In the genomic region with DNA sequence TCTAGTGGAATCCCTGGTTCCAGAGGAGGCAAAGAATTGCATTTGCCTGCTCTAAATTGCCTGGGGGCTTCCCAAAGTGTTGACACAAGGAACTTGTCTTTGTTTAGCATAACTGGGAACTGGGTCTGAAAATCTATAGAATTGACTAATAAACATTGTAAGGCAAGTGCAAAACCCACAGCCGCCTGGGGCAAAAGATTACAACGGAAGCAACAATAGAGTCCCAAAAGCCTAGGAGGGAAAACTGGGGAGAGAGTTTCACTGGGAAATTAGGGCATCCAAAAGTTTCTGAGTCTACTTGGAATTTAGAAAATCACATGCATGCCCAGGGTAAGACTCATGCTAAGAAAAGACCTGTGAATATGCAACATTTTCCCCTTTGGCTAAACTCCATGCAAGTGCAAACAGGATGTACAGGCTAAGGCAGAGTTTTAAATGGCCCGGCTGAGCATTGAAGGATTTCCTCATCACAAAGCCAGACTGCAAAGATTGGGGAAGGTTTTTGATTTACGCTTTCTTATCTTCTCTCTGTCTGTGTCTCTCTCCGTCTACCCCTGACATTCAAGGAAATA, we compare ENCODE assay signal across 16 cellular contexts.
DNase-seq lines count a peak whose midpoint lies in the region; ATAC-seq and TF ChIP-seq lines count a peak whose summit lies in the region.
"Had no signal": no experiment of that assay in that cellular context is flagged by ENCODE, and none has a peak within 500 bp of the region (broad histone marks: within the 10 kb centered on the region; RNA-seq: fewer than 3 reads in every experiment).

No MANE protein-coding gene starts in this region.

- no peak overlapping the region for H3K27ac Mint-ChIP-seq in stimulated activated memory B cell treated with anti-CD40 and anti-IgM and Interleukin-4, amounts not matched to agents 10 μg/mL and 1 μg/mL and 100 μg/mL, for 72 hours
- H3K27ac Mint-ChIP-seq: CD4-positive, alpha-beta memory T cell; IgD-negative memory B cell had no signal

- no peak overlapping the region for H4K8ac ChIP-seq in neuronal stem cell (ENCODE audit: low read depth, low read length)

- H3K4me1 ChIP-seq in HUES64 (ENCODE audit: insufficient read depth, low read length) = peaks cover 46% of the 10 kb centered on the region
- H3K4me1 ChIP-seq in foreskin keratinocyte = no peaks in the 10 kb centered on the region
- H3K4me1 ChIP-seq in neuronal stem cell (ENCODE audit: control insufficient read depth in 2 of 2, insufficient read depth in 1 of 2, low read depth in 1 of 2, low read length in 2 of 2) = peaks cover 0 to 4% of the 10 kb centered on the region in 2 donors
- no peaks in the 10 kb centered on the region for H3K4me1 ChIP-seq in A673 (ENCODE audit: insufficient read depth, low read length, poor library complexity, severe bottlenecking)
- H3K4me1 ChIP-seq: BE2C had no signal

- no peaks in the 10 kb centered on the region for H3K9me3 ChIP-seq in HUES64 (ENCODE audit: insufficient read depth, low read depth, low read length)
- H3K9me3 ChIP-seq in neuronal stem cell (replicated peaks in 1 of 2; ENCODE audit: control insufficient read depth in 2 of 2, insufficient read depth in 1 of 2, low read depth in 1 of 2, low read length in 2 of 2) = no peaks in the 10 kb centered on the region
- peaks cover 10% of the 10 kb centered on the region for H3K9me3 ChIP-seq in A673 (ENCODE audit: low read depth, low read length, poor library complexity, severe bottlenecking)
- H3K9me3 ChIP-seq: BE2C had no signal

- no peak for TF ChIP-seq CTCF in RWPE1 (conservative IDR thresholded peaks at IDR 0.05; ENCODE audit: low read depth)
- no peak for TF ChIP-seq CTCF in foreskin keratinocyte (conservative IDR thresholded peaks at IDR 0.05)
- TF ChIP-seq CTCF in A673 (conservative IDR thresholded peaks at IDR 0.05; ENCODE audit: low read depth, low read length) = no peak

- 0 out of 2 replicates have a peak overlapping the region, but pooled peaks have one; percentile 16 for H3K9ac ChIP-seq in HUES64 (ENCODE audit: low read depth, low read length)
- H3K9ac ChIP-seq in neuronal stem cell (ENCODE audit: low read depth, low read length, poor library complexity) = no peak overlapping the region

- POLR2A ChIA-PET in RWPE1 (lab: Yijun Ruan, JAX; ENCODE audit: low non-redundant PET) = no interaction called here
- POLR2A ChIA-PET in A673 (lab: Charles Lee; ENCODE audit: low non-redundant PET) = no interaction called here

- ATAC-seq in foreskin keratinocyte = no peak
- ATAC-seq in stimulated activated memory B cell treated with anti-CD40 and anti-IgM and Interleukin-4, amounts not matched to agents 10 μg/mL and 1 μg/mL and 100 μg/mL, for 72 hours = no peak

- H3K4me2 ChIP-seq in neuronal stem cell (ENCODE audit: insufficient read depth, low read length, poor library complexity, severe bottlenecking) = no peak overlapping the region

- H2AK5ac ChIP-seq in neuronal stem cell (ENCODE audit: low read depth, low read length) = no peak overlapping the region

- H2BK12ac ChIP-seq in neuronal stem cell (ENCODE audit: low read length) = no peak overlapping the region

- H3K14ac ChIP-seq in neuronal stem cell (ENCODE audit: low read length) = no peak overlapping the region

- CTCF ChIA-PET in RWPE1 (lab: Yijun Ruan, JAX) = no interaction called here
- CTCF ChIA-PET in A673 (lab: Charles Lee) = no interaction called here

- H3K27ac ChIP-seq in HUES64 (ENCODE audit: low read depth, low read length) (peak overlapping the region; percentile 41; the same call in 1 of the 2 replicates), RWPE1 (no peak overlapping the region), foreskin keratinocyte (no peak overlapping the region), neuronal stem cell (replicated peaks; ENCODE audit: low read length) (no peak overlapping the region), A673 (ENCODE audit: low read depth, low read length, poor library complexity, severe bottlenecking) (no peak overlapping the region)

- no peak overlapping the region for H4K91ac ChIP-seq in neuronal stem cell (ENCODE audit: low read depth, low read length, poor library complexity)

- H2BK120ac ChIP-seq in neuronal stem cell (ENCODE audit: low read depth, low read length) = no peak overlapping the region

- peak; percentile 2 for DNase-seq in RWPE1 (ENCODE audit: low spot score)
- peak; percentile 24 to 68 for DNase-seq in foreskin keratinocyte
- no peak for DNase-seq in neuronal stem cell (ENCODE audit: low spot score)
- DNase-seq in NCI-H774 (lab: John Stamatoyannopoulos, UW) = no peak
- no peak for DNase-seq in A673 (ENCODE audit: low spot score)
- no peak for DNase-seq in NCI-H748 treated with DMSO at 0.1 percent for 48 hours (lab: John Stamatoyannopoulos, UW)
- DNase-seq: BE2C; CD4-positive, alpha-beta memory T cell; H7; NCI-H1436 treated with DMSO at 0.1 percent for 48 hours; NCI-H2107; NCI-H446; NCI-H82 had no signal

- H2BK5ac ChIP-seq in neuronal stem cell (ENCODE audit: low read length) = no peak overlapping the region

- no peaks in the 10 kb centered on the region for H3K79me1 ChIP-seq in neuronal stem cell (ENCODE audit: low read depth, low read length)

- H3K4ac ChIP-seq in neuronal stem cell (ENCODE audit: low read length) = no peak overlapping the region

- intact Hi-C loops in A673 (cut with micrococcal nuclease; ENCODE audit: unreplicated experiment) = no loop called here

- H3K36me3 ChIP-seq in HUES64 (ENCODE audit: insufficient read depth, low read length) (no peaks in the 10 kb centered on the region), neuronal stem cell (replicated peaks in 1 of 2; ENCODE audit: control insufficient read depth in 2 of 2, insufficient read depth in 2 of 2, low read length in 2 of 2) (no peaks in the 10 kb centered on the region), A673 (ENCODE audit: insufficient read depth, low read length, poor library complexity, severe bottlenecking) (no peaks in the 10 kb centered on the region)
- H3K36me3 ChIP-seq: BE2C had no signal

- no peaks in the 10 kb centered on the region for H3K36me3 Mint-ChIP-seq in stimulated activated memory B cell treated with anti-CD40 and anti-IgM and Interleukin-4, amounts not matched to agents 10 μg/mL and 1 μg/mL and 100 μg/mL, for 72 hours
- H3K36me3 Mint-ChIP-seq: CD4-positive, alpha-beta memory T cell; IgD-negative memory B cell had no signal

- peak overlapping the region; percentile 68 for H2AFZ ChIP-seq in neuronal stem cell (ENCODE audit: low read length)

- no peak overlapping the region for H3K4me3 Mint-ChIP-seq in stimulated activated memory B cell treated with anti-CD40 and anti-IgM and Interleukin-4, amounts not matched to agents 10 μg/mL and 1 μg/mL and 100 μg/mL, for 72 hours
- H3K4me3 Mint-ChIP-seq: CD4-positive, alpha-beta memory T cell; IgD-negative memory B cell had no signal

- H3K23ac ChIP-seq in neuronal stem cell (ENCODE audit: low read depth, low read length, poor library complexity) = no peak overlapping the region

- no peak overlapping the region for H3K4me3 ChIP-seq in HUES64 (ENCODE audit: low read length)
- H3K4me3 ChIP-seq in neuronal stem cell (ENCODE audit: low read length in 2 of 2) = no peak overlapping the region
- no peak overlapping the region for H3K4me3 ChIP-seq in A673 (ENCODE audit: low read depth, low read length, poor library complexity, severe bottlenecking)

- H3K27me3 Mint-ChIP-seq in stimulated activated memory B cell treated with anti-CD40 and anti-IgM and Interleukin-4, amounts not matched to agents 10 μg/mL and 1 μg/mL and 100 μg/mL, for 72 hours = no peaks in the 10 kb centered on the region
- H3K27me3 Mint-ChIP-seq: CD4-positive, alpha-beta memory T cell; IgD-negative memory B cell had no signal

- H2BK15ac ChIP-seq in neuronal stem cell (ENCODE audit: low read length) = no peak overlapping the region

- H3K27me3 ChIP-seq in HUES64 (ENCODE audit: insufficient read depth, low read length) (no peaks in the 10 kb centered on the region), foreskin keratinocyte (no peaks in the 10 kb centered on the region), neuronal stem cell (ENCODE audit: control insufficient read depth in 3 of 3, insufficient read depth in 3 of 3, low read depth in 1 of 3, low read length in 3 of 3) (no peaks in the 10 kb centered on the region), A673 (replicated peaks; ENCODE audit: insufficient read depth, low read depth, low read length, poor library complexity) (no peaks in the 10 kb centered on the region)
- H3K27me3 ChIP-seq: BE2C had no signal

- no peak overlapping the region for H3K18ac ChIP-seq in neuronal stem cell (ENCODE audit: low read length)

- WGBS in HUES64 = 57% methylated on average over 5 of the region's 5 CpGs
- WGBS in neuronal stem cell (ENCODE audit: extremely low coverage in 2 of 2, insufficient read length in 2 of 2, insufficient replicate concordance in 1 of 2), 2 donors = no CpG with 5 or more reads among the region's 5 CpGs

- H3K4me1 Mint-ChIP-seq in stimulated activated memory B cell treated with anti-CD40 and anti-IgM and Interleukin-4, amounts not matched to agents 10 μg/mL and 1 μg/mL and 100 μg/mL, for 72 hours = no peaks in the 10 kb centered on the region
- H3K4me1 Mint-ChIP-seq: CD4-positive, alpha-beta memory T cell; IgD-negative memory B cell had no signal

- no TSS peak for BruUV-seq in A673 (replicated peaks; lab: Mats Ljungman, UMichigan)

- peaks cover 8% of the 10 kb centered on the region for H3K9me3 Mint-ChIP-seq in stimulated activated memory B cell treated with anti-CD40 and anti-IgM and Interleukin-4, amounts not matched to agents 10 μg/mL and 1 μg/mL and 100 μg/mL, for 72 hours

Comparison
In these comparisons a context has a peak if more than half of its experiments do, and no peak if none do; other contexts are left out.
1. DNase-seq: peak in RWPE1 (single experiment) and foreskin keratinocyte (2 of 2); none in neuronal stem cell (single experiment), NCI-H774 (single experiment), A673 (single experiment) and NCI-H748 treated with DMSO at 0.1 percent for 48 hours (single experiment).